10 cellular contexts compared by ENCODE assay signal in genomic region chr11:1748467-1749019, GRCh38. TPM values are rescaled to one million over a fixed set of nuclear protein-coding genes. Genes with fewer than 3 reads are reported as not detected.
DNase-seq lines count a peak whose midpoint lies in the region; ATAC-seq and TF ChIP-seq lines count a peak whose summit lies in the region.
"Had no signal": no experiment of that assay in that cellular context is flagged by ENCODE, and none has a peak within 500 bp of the region (broad histone marks: within the 10 kb centered on the region; RNA-seq: fewer than 3 reads in every experiment).

No MANE protein-coding gene starts in this region.

- peak overlapping the region; percentile 55 for H2AK9ac ChIP-seq in IMR-90 (replicated peaks; ENCODE audit: low read depth, low read length, poor library complexity)

- H3K27me3 ChIP-seq in IMR-90 (ENCODE audit: control insufficient read depth, insufficient read depth, low read length), result peaks cover 11% of the 10 kb centered on the region; the same call in 1 of the 2 replicates
- no peaks in the 10 kb centered on the region for H3K27me3 ChIP-seq in liver (ENCODE audit: control insufficient read depth in 4 of 4, insufficient read depth in 4 of 4, low read length in 3 of 4)
- peaks cover 6 to 32% (median 23%) of the 10 kb centered on the region in 3 donors for H3K27me3 ChIP-seq in stomach

- peak overlapping the region; percentile 58 for H3K4me2 ChIP-seq in IMR-90 (ENCODE audit: low read depth, low read length)

- H3K79me1 ChIP-seq in IMR-90 (ENCODE audit: low read depth in 1 of 2, low read length in 2 of 2), result no peaks in the 10 kb centered on the region

- no peak overlapping the region for H3K14ac ChIP-seq in IMR-90 (replicated peaks; ENCODE audit: low read depth, low read length)

- intact Hi-C loops in IMR-90 (cut with micrococcal nuclease) (no loop called here), stomach (cut with DNase I; ENCODE audit: low total_unique reads) (no loop called here)

- H3K23ac ChIP-seq in IMR-90 (ENCODE audit: low read depth, low read length), result no peak overlapping the region

- dilution Hi-C loops in IMR-90 (cut with HindIII; ENCODE audit: low sequenced_read_pairs, unreplicated experiment), result no loop called here

- H3K9me1 ChIP-seq in IMR-90 (ENCODE audit: insufficient read depth, low read length), result 0 out of 2 replicates have a peak, but pooled peaks cover 4% of the 10 kb centered on the region

- H3K4me3 ChIP-seq in IMR-90 (ENCODE audit: insufficient read depth, low read depth, low read length) (no peak overlapping the region), cardiac fibroblast (replicated peaks in 1 of 2; ENCODE audit: low read depth in 2 of 2, low read length in 2 of 2) (peak overlapping the region; percentile 45 to 51), liver (ENCODE audit: low read depth in 1 of 3, low read length in 3 of 3) (peak overlapping the region in 2 of 3 donors; percentile 12 to 44), stomach (peak overlapping the region; percentile 22 to 39 (median 33))

- no peak overlapping the region for H2BK20ac ChIP-seq in IMR-90 (ENCODE audit: low read depth, low read length)

- H3K36me3 ChIP-seq in IMR-90 (ENCODE audit: control insufficient read depth, insufficient read depth, low read length), result peaks cover 4% of the 10 kb centered on the region; the same call in 1 of the 2 replicates
- H3K36me3 ChIP-seq in liver (ENCODE audit: control insufficient read depth in 4 of 4, insufficient read depth in 3 of 4, low read depth in 1 of 4, low read length in 3 of 4), result peaks cover 0 to 9% (median 7%) of the 10 kb centered on the region in 4 donors
- peaks cover 16 to 21% (median 18%) of the 10 kb centered on the region in 4 donors for H3K36me3 ChIP-seq in stomach

- in situ Hi-C loops in IMR-90 (cut with MboI; ENCODE audit: low sequenced_read_pairs), result no loop called here

- no peak overlapping the region for H3K56ac ChIP-seq in IMR-90 (ENCODE audit: extremely low read depth, insufficient read depth, low read length)

- H3K9me3 ChIP-seq in IMR-90 (ENCODE audit: control insufficient read depth, insufficient read depth, low read length) (no peaks in the 10 kb centered on the region), liver (ENCODE audit: control insufficient read depth in 4 of 4, low read length in 3 of 4) (no peaks in the 10 kb centered on the region), stomach (no peaks in the 10 kb centered on the region)

- ATAC-seq in IMR-90 (ENCODE audit: low read depth) (0 out of 2 replicates have a peak, but pooled peaks have one; percentile 4), HG03159 (IDR thresholded peaks at IDR 0.05; ENCODE audit: unreplicated experiment) (no peak)
- ATAC-seq: left colon had no signal

- H3K4me1 ChIP-seq in IMR-90 (ENCODE audit: control insufficient read depth, insufficient read depth, low read length) (peaks cover 8% of the 10 kb centered on the region; the same call in 1 of the 2 replicates), liver (ENCODE audit: control insufficient read depth in 4 of 4, insufficient read depth in 4 of 4, low read length in 3 of 4) (peaks cover 0 to 32% (median 13%) of the 10 kb centered on the region in 4 donors), stomach (peaks cover 34 to 60% (median 43%) of the 10 kb centered on the region in 4 donors)

- BruUV-seq in IMR-90 (replicated peaks; lab: Mats Ljungman, UMichigan), result no TSS peak

- no peak overlapping the region for H4K8ac ChIP-seq in IMR-90 (ENCODE audit: low read depth in 2 of 2, low read length in 2 of 2)

- H3K4ac ChIP-seq in IMR-90 (ENCODE audit: low read depth, low read length), result no peak overlapping the region

- H2BK5ac ChIP-seq in IMR-90 (ENCODE audit: low read depth, low read length, poor library complexity, severe bottlenecking), result no peak overlapping the region

- POLR2A ChIA-PET in IMR-90 (lab: Charles Lee; ENCODE audit: unreplicated experiment), result no interaction called here

- no peak for TF ChIP-seq POLR2A in IMR-90 (IDR thresholded peaks at IDR 0.05; ENCODE audit: low read depth, low read length)
- TF ChIP-seq POLR2A in stomach (IDR thresholded peaks at IDR 0.05), result no peak

- H3K9ac ChIP-seq in IMR-90 (ENCODE audit: low read depth, low read length) (no peak overlapping the region), liver (ENCODE audit: low read depth in 1 of 2, low read length in 2 of 2) (no peak overlapping the region)

- H2AFZ ChIP-seq in IMR-90 (replicated peaks; ENCODE audit: low read length, poor library complexity), result peak overlapping the region; percentile 76

- H3K27ac ChIP-seq in IMR-90 (ENCODE audit: insufficient read depth, low read length), result no peak overlapping the region
- H3K27ac ChIP-seq in liver (ENCODE audit: low read depth in 1 of 2, low read length in 2 of 2), result peak overlapping the region; percentile 40 to 71
- peak overlapping the region in 1 of 5 donors; percentile 42 for H3K27ac ChIP-seq in stomach
- H3K27ac ChIP-seq: VCaP had no signal

- no peak for DNase-seq in IMR-90
- peak in 1 of 2 donors; percentile 26 for DNase-seq in cardiac fibroblast (ENCODE audit: low read depth in 2 of 2)
- no peak for DNase-seq in stomach
- DNase-seq in stimulated activated CD4-positive, alpha-beta T cell treated with anti-CD3 and anti-CD28 coated beads, Interleukin-2, amount 100 ng/mL, for 48 hours, result no peak
- no peak for DNase-seq in stimulated activated CD4-positive, alpha-beta T cell treated with anti-CD3 and anti-CD28 coated beads, Interleukin-1b, Interleukin-23, amount 100 ng/mL, for 48 hours
- DNase-seq: left colon, NCI-H510A had no signal

- TF ChIP-seq CTCF in IMR-90 (conservative IDR thresholded peaks at IDR 0.05; ENCODE audit: low read depth, low read length) (no peak), cardiac fibroblast (IDR thresholded peaks at IDR 0.05; ENCODE audit: low read depth, low read length) (no peak), liver (IDR thresholded peaks at IDR 0.05; ENCODE audit: low read depth, low read length, missing input control) (no peak), stomach (IDR thresholded peaks at IDR 0.05) (no peak)

- no peak overlapping the region for H2AK5ac ChIP-seq in IMR-90 (ENCODE audit: low read depth, low read length)

- no peak for TF ChIP-seq EP300 in stomach (IDR thresholded peaks at IDR 0.05)

- H3K18ac ChIP-seq in IMR-90 (ENCODE audit: low read depth, low read length), result no peak overlapping the region

- TF ChIP-seq RAD21 in IMR-90 (IDR thresholded peaks at IDR 0.05; ENCODE audit: low read length) (no peak), liver (IDR thresholded peaks at IDR 0.05) (no peak)

- CTCF ChIA-PET in IMR-90 (lab: Yijun Ruan, JAX), result no interaction called here

- H4K91ac ChIP-seq in IMR-90 (ENCODE audit: insufficient read depth, low read depth, low read length), result no peak overlapping the region

- H4K20me1 ChIP-seq in IMR-90 (ENCODE audit: insufficient read depth, low read length), result peaks cover 11% of the 10 kb centered on the region

- no peak overlapping the region for H4K5ac ChIP-seq in IMR-90 (ENCODE audit: low read depth, low read length)

- H2BK15ac ChIP-seq in IMR-90 (ENCODE audit: low read depth, low read length), result no peak overlapping the region

- no peak overlapping the region for H2BK120ac ChIP-seq in IMR-90 (ENCODE audit: low read depth, low read length)

- 6% methylated on average over 18 of the region's 61 CpGs; no CpG with 5 or more reads in 1 of the 2 experiments for WGBS in IMR-90 (ENCODE audit: extremely low coverage in 2 of 2, insufficient read length in 1 of 2), 2 experiments
- WGBS in liver, result 6% methylated on average over 61 of the region's 61 CpGs
- 3 to 5% (median 3%) methylated on average over 39 to 61 of the region's 61 CpGs for WGBS in stomach, 5 donors

TF ChIP-seq in IMR-90, 13 proteins besides CTCF, POLR2A, EP300 and RAD21 (continues in another document):
- no peak for TF ChIP-seq NFE2L2 (IDR thresholded peaks at IDR 0.05; ENCODE audit: low read depth, low read length)
- TF ChIP-seq MAZ (IDR thresholded peaks at IDR 0.05; ENCODE audit: borderline replicate concordance, low read depth, low read length), result no peak
- no peak for TF ChIP-seq RCOR1 (IDR thresholded peaks at IDR 0.05; ENCODE audit: insufficient replicate concordance, low read length)
- TF ChIP-seq MAFK (IDR thresholded peaks at IDR 0.05; ENCODE audit: low read depth, low read length), result no peak

RNA-seq across cellular contexts. Expression of gene IFITM10, which starts 1.9 kb away (rescaled TPM):
- total RNA-seq in IMR-90 (2012; rRNA removed) (under 0.01 and 0.18 TPM in 2 replicates), liver (1 to 10 TPM in 1 of 2 donors, under 1 TPM in 1; 0.65 to 8.5 TPM), stomach (under 1 TPM in 1 of 5 donors, not detected in 4; 0.72 TPM)
- polyA plus RNA-seq in IMR-90 (2012; rRNA removed) (0.15 and 0.59 TPM in 2 replicates), liver (1 to 10 TPM in 1 of 2 donors, under 1 TPM in 1; 0.14 to 2.9 TPM), stomach (1 to 10 TPM in 1 of 3 donors, under 1 TPM in 2; 0.19 to 1.1 (median 0.95) TPM)
- 0.08 and 0.32 TPM in 2 replicates for polyA plus RNA-seq in IMR-90 (2012; cell fraction: cytosol; rRNA removed)
- polyA plus RNA-seq in IMR-90 (2012; cell fraction: nucleus; rRNA removed; ENCODE audit: low replicate concordance), result 0.68 and 1.2 TPM in 2 replicates

RNA-seq across cellular contexts. Expression of gene CTSD, which starts 15.2 kb away (rescaled TPM):
- total RNA-seq in IMR-90 (2012; rRNA removed) (38.3 and 39.8 TPM in 2 replicates), liver (100 to 1,000 TPM; 310 to 374 TPM), stomach (100 to 1,000 TPM; 115 to 590 (median 210) TPM)
- polyA plus RNA-seq in IMR-90 (2012; rRNA removed) (151 and 166 TPM in 2 replicates), liver (100 to 1,000 TPM; 731 to 814 TPM), stomach (100 to 1,000 TPM; 173 to 538 (median 529) TPM)
- polyA plus RNA-seq in IMR-90 (2012; cell fraction: cytosol; rRNA removed), result 140 and 321 TPM in 2 replicates
- 89.3 and 187 TPM in 2 replicates for polyA plus RNA-seq in IMR-90 (2012; cell fraction: nucleus; rRNA removed; ENCODE audit: low replicate concordance)

RNA-seq across cellular contexts. Expression of gene KRTAP5-6, which starts 51.5 kb away (rescaled TPM):
- total RNA-seq in IMR-90 (2012; rRNA removed) (not detected in 2 replicates), liver (under 1 TPM in 1 of 2 donors, not detected in 1; 0.84 TPM), stomach (not detected)
- polyA plus RNA-seq in IMR-90 (2012; rRNA removed) (not detected in 2 replicates), liver (1 to 10 TPM in 1 of 2 donors, not detected in 1; 1.2 TPM), stomach (not detected)
- polyA plus RNA-seq in IMR-90 (2012; cell fraction: cytosol; rRNA removed), result not detected in 2 replicates
- not detected in 2 replicates for polyA plus RNA-seq in IMR-90 (2012; cell fraction: nucleus; rRNA removed; ENCODE audit: low replicate concordance)
- total RNA-seq: left colon had no signal
